ENCODE assay signal across 8 cellular contexts in genomic region chr1:114511048-114511785, GRCh38. TPM values are rescaled to one million over a fixed set of nuclear protein-coding genes. Genes with fewer than 3 reads are reported as not detected.
DNase-seq lines count a peak whose midpoint lies in the region; ATAC-seq, FAIRE-seq and TF ChIP-seq lines count a peak whose summit lies in the region.

TRIM33 (minus strand) TSS chr1:114511203; CDS start chr1:114511076, 127 bp downstream.

- peak within 1 kb of the TSS; percentile 97 for H3K4me3 Mint-ChIP-seq in astrocyte (ENCODE audit: unreplicated experiment)

- peak within 1 kb of the TSS; percentile 81 for H3K27ac ChIP-seq in astrocyte (ENCODE audit: low read depth, low read length)
- peak within 1 kb of the TSS; percentile 90 for H3K27ac ChIP-seq in rectal smooth muscle tissue (ENCODE audit: low read depth, low read length)
- peak within 1 kb of the TSS; percentile 92 for H3K27ac ChIP-seq in vagina

- ATAC-seq in HG02970 (IDR thresholded peaks at IDR 0.05; ENCODE audit: low FRiP score, unreplicated experiment) = peak; percentile 89

- peaks cover 45% of the 10 kb centered on the region for H3K79me2 ChIP-seq in astrocyte (ENCODE audit: insufficient read depth, low read length)

- H3K4me2 ChIP-seq in astrocyte (ENCODE audit: low read length) = peak within 1 kb of the TSS; percentile 98

- peak within 1 kb of the TSS; percentile 90 for H3K4me3 ChIP-seq in astrocyte (ENCODE audit: insufficient read depth, low read depth, low read length)
- H3K4me3 ChIP-seq in rectal smooth muscle tissue (ENCODE audit: low read length) = peak within 1 kb of the TSS; percentile 92
- H3K4me3 ChIP-seq in vagina = peak within 1 kb of the TSS; percentile 77 to 99

- no peaks in the 10 kb centered on the region for H3K27me3 Mint-ChIP-seq in astrocyte (ENCODE audit: low read depth, unreplicated experiment)

- H3K9me3 ChIP-seq in astrocyte (ENCODE audit: insufficient read depth, low read depth, low read length) = no peaks in the 10 kb centered on the region
- no peaks in the 10 kb centered on the region for H3K9me3 ChIP-seq in vagina

- H3K36me3 Mint-ChIP-seq in astrocyte (ENCODE audit: low read depth, unreplicated experiment) = no peaks in the 10 kb centered on the region

- peak; percentile 90 for FAIRE-seq in GM18507 (lab: Jason Lieb, UNC)
- FAIRE-seq in astrocyte (lab: Jason Lieb, UNC) = no peak

- H3K27ac Mint-ChIP-seq in astrocyte (ENCODE audit: unreplicated experiment) = peak within 1 kb of the TSS; percentile 90

- peaks cover 18% of the 10 kb centered on the region for H3K4me1 Mint-ChIP-seq in astrocyte (ENCODE audit: low read depth, unreplicated experiment)

- peak in 1 of 2 donors; percentile 69 for TF ChIP-seq POLR2A in vagina (IDR thresholded peaks at IDR 0.05)

- intact Hi-C loops in vagina (cut with DNase I) = no loop called here

- peak within 1 kb of the TSS; percentile 93 for H3K9ac ChIP-seq in astrocyte (ENCODE audit: low read length)
- H3K9ac ChIP-seq in rectal smooth muscle tissue (ENCODE audit: low read length) = peak within 1 kb of the TSS; percentile 88

- H3K4me1 ChIP-seq in astrocyte (ENCODE audit: insufficient read depth, low read length) (peaks cover 14% of the 10 kb centered on the region), rectal smooth muscle tissue (ENCODE audit: control insufficient read depth, insufficient read depth, low read length) (peaks cover 7% of the 10 kb centered on the region), vagina (peaks cover 41% of the 10 kb centered on the region)

- no peaks in the 10 kb centered on the region for H3K9me3 Mint-ChIP-seq in astrocyte (ENCODE audit: unreplicated experiment)

- peaks cover 2% of the 10 kb centered on the region for H3K36me3 ChIP-seq in astrocyte (ENCODE audit: insufficient read depth, low read length)
- H3K36me3 ChIP-seq in rectal smooth muscle tissue (ENCODE audit: control insufficient read depth, insufficient read depth, low read length) = no peaks in the 10 kb centered on the region
- H3K36me3 ChIP-seq in vagina = no peaks in the 10 kb centered on the region

- TF ChIP-seq CTCF in astrocyte (IDR thresholded peaks at IDR 0.05; ENCODE audit: insufficient read depth, low read depth, low read length) (no peak), vagina (IDR thresholded peaks at IDR 0.05) (no peak)

- peaks cover 43% of the 10 kb centered on the region for H4K20me1 ChIP-seq in astrocyte (ENCODE audit: insufficient read depth, low read length)

- H3K27me3 ChIP-seq in astrocyte (ENCODE audit: insufficient read depth, low read length) (no peaks in the 10 kb centered on the region), rectal smooth muscle tissue (ENCODE audit: control insufficient read depth, insufficient read depth, low read length) (no peaks in the 10 kb centered on the region), vagina (no peaks in the 10 kb centered on the region)

- DNase-seq in GM18507 (ENCODE audit: extremely low spot score, insufficient read length, low read depth) (peak; percentile 81), NCI-H187 treated with DMSO at 0.1 percent for 48 hours (lab: John Stamatoyannopoulos, UW) (peak; percentile 43), T-helper 22 cell (ENCODE audit: low read depth) (peak; percentile 86), astrocyte (ENCODE audit: low read depth) (peak; percentile 89), hepatic stellate cell (ENCODE audit: low spot score) (peak; percentile 94), vagina (ENCODE audit: extremely low spot score in 2 of 2) (no peak)

- H2AFZ ChIP-seq in astrocyte (ENCODE audit: low read depth, low read length) = peak within 1 kb of the TSS; percentile 80

RNA-seq across cellular contexts. Expression of gene TRIM33, which starts in this region (rescaled TPM):
- 28.1 and 31.8 TPM in 2 replicates for total RNA-seq in astrocyte
- total RNA-seq in vagina = 35.8 TPM

Comparison
In these comparisons a context has a peak if more than half of its experiments do, and no peak if none do; other contexts are left out.
1. DNase-seq: peak in GM18507 (single experiment), NCI-H187 treated with DMSO at 0.1 percent for 48 hours (single experiment), T-helper 22 cell (single experiment), astrocyte (single experiment) and hepatic stellate cell (single experiment); none in vagina (0 of 2).
2. Peak in every context shown above with its lines, with median percentiles within 50 percentile points of each other: H3K27ac ChIP-seq and H3K4me3 ChIP-seq.